Comparison of ENCODE assay signal across 8 cellular contexts in the genomic region with DNA sequence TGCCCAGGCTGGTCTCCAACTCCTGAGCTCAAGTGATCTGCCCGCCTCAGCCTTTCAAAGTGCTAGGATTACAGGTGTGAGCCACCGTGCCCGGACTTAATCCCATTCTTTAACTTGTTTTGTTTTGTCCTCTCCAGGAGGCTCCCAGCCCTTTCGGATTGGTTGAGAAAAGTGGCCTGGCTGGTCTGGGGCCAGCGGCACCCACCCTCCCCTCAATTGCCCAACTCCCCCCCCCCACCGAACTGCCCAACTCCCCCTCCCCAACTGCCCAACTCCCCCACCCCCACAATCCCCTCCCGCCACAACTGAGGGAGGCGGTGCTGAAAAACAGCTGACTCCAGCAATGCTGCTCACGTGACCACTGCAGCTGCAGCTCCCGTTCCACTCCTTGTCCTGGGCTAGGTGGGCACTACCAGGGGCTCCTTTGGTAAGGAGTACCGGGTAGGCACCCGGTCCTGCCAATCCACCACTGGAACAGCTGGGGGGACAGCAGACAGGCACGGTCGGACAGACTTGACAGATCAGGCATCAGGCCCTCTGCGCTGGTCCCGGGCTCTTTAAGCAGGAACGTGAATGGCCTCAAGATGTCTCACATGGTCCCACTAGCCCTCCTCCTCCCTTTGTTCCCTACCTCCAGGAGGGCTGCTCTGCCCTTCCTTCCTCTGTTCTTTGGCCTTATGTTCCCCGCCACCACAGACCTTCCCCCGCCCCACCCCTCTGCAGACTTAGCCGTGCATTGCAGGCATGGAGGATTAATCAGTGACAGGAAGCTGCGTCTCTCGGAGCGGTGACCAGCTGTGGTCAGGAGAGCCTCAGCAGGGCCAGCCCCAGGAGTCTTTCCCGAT. TPM values are rescaled to one million over a fixed set of nuclear protein-coding genes. Genes with fewer than 3 reads are reported as not detected.
DNase-seq lines count a peak whose midpoint lies in the region; ATAC-seq and TF ChIP-seq lines count a peak whose summit lies in the region.

A gene (plus strand): TSS at position 720 of the 845 bp plus-strand sequence. CDS start 158 bp downstream, outside the sequence.

- TF ChIP-seq EP300 in esophagus muscularis mucosa (IDR thresholded peaks at IDR 0.05) = no peak

- ATAC-seq in CD4-positive, CD25-positive, alpha-beta regulatory T cell (ENCODE audit: low read depth in 2 of 2) = peak; percentile 55 to 69
- ATAC-seq in GM21786 (IDR thresholded peaks at IDR 0.05; ENCODE audit: unreplicated experiment) (peak; percentile 47), GM18519 (IDR thresholded peaks at IDR 0.05; ENCODE audit: low FRiP score, unreplicated experiment) (no peak)
- peak; percentile 57 for ATAC-seq in activated CD8-positive, alpha-beta T cell treated with anti-CD3 and anti-CD28 coated beads, Interleukin-2, amount 10 ng/mL, durations not matched to agents 7 days and 5 days
- ATAC-seq in stimulated activated naive CD8-positive, alpha-beta T cell treated with anti-CD3 and anti-CD28 coated beads, Interleukin-15, amount 100 ng/mL, for 72 hours = peak; percentile 88

- TF ChIP-seq POLR2A in esophagus muscularis mucosa (IDR thresholded peaks at IDR 0.05; ENCODE audit: low read depth) = peak; percentile 7

- peak within 1 kb of the TSS; percentile 58 to 79 (median 74) for H3K27ac Mint-ChIP-seq in CD4-positive, CD25-positive, alpha-beta regulatory T cell
- H3K27ac Mint-ChIP-seq in activated CD8-positive, alpha-beta T cell treated with anti-CD3 and anti-CD28 coated beads, Interleukin-2, amount 10 ng/mL, durations not matched to agents 7 days and 5 days = peak within 1 kb of the TSS; percentile 75
- peak within 1 kb of the TSS in 1 of 2 donors; percentile 30 for H3K27ac Mint-ChIP-seq in stimulated activated naive CD8-positive, alpha-beta T cell treated with anti-CD3 and anti-CD28 coated beads, Interleukin-15, amount 100 ng/mL, for 72 hours

- intact Hi-C loops in esophagus muscularis mucosa (cut with DNase I) = no loop called here

- peak within 1 kb of the TSS; percentile 68 for H3K4me3 ChIP-seq in CD4-positive, CD25-positive, alpha-beta regulatory T cell (ENCODE audit: low read depth, low read length)
- H3K4me3 ChIP-seq in esophagus muscularis mucosa = peak within 1 kb of the TSS; percentile 60 to 80 (median 72)

- H3K9me3 Mint-ChIP-seq in CD4-positive, CD25-positive, alpha-beta regulatory T cell = no peaks in the 10 kb centered on the region
- no peaks in the 10 kb centered on the region for H3K9me3 Mint-ChIP-seq in activated CD8-positive, alpha-beta T cell treated with anti-CD3 and anti-CD28 coated beads, Interleukin-2, amount 10 ng/mL, durations not matched to agents 7 days and 5 days (ENCODE audit: insufficient read depth)
- no peaks in the 10 kb centered on the region for H3K9me3 Mint-ChIP-seq in stimulated activated naive CD8-positive, alpha-beta T cell treated with anti-CD3 and anti-CD28 coated beads, Interleukin-15, amount 100 ng/mL, for 72 hours

- H3K4me1 ChIP-seq in CD4-positive, CD25-positive, alpha-beta regulatory T cell (ENCODE audit: control insufficient read depth, insufficient read depth, low read length, poor library complexity, severe bottlenecking) = peaks cover 20% of the 10 kb centered on the region
- peaks cover 24 to 48% (median 43%) of the 10 kb centered on the region in 4 donors for H3K4me1 ChIP-seq in esophagus muscularis mucosa

- H3K27ac ChIP-seq in CD4-positive, CD25-positive, alpha-beta regulatory T cell (ENCODE audit: insufficient read depth, low read length, poor library complexity, severe bottlenecking) = no peak within 1 kb of the TSS
- peak within 1 kb of the TSS; percentile 74 to 81 (median 80) for H3K27ac ChIP-seq in esophagus muscularis mucosa (replicated peaks in 1 of 4)

- 5% methylated on average over 23 of the region's 24 CpGs for WGBS in esophagus muscularis mucosa

- H3K9me3 ChIP-seq in CD4-positive, CD25-positive, alpha-beta regulatory T cell (ENCODE audit: control insufficient read depth in 2 of 2, low read length in 2 of 2) = no peaks in the 10 kb centered on the region
- no peaks in the 10 kb centered on the region for H3K9me3 ChIP-seq in esophagus muscularis mucosa

- H3K4me3 Mint-ChIP-seq in CD4-positive, CD25-positive, alpha-beta regulatory T cell = peak within 1 kb of the TSS; percentile 77 to 93 (median 87)
- peak within 1 kb of the TSS; percentile 60 for H3K4me3 Mint-ChIP-seq in activated CD8-positive, alpha-beta T cell treated with anti-CD3 and anti-CD28 coated beads, Interleukin-2, amount 10 ng/mL, durations not matched to agents 7 days and 5 days
- peak within 1 kb of the TSS; percentile 80 to 89 for H3K4me3 Mint-ChIP-seq in stimulated activated naive CD8-positive, alpha-beta T cell treated with anti-CD3 and anti-CD28 coated beads, Interleukin-15, amount 100 ng/mL, for 72 hours

- CTCF ChIA-PET in activated CD8-positive, alpha-beta T cell treated with anti-CD3 and anti-CD28 coated beads, Interleukin-2, amount 10 ng/mL, durations not matched to agents 7 days and 5 days (lab: Charles Lee) = interaction anchor here (0.9 to 5.6 kb wide), 16 partner anchors 9 to 501 kb away, joined by 3 to 44 read pairs (median 5); a partner anchor contains a TSS

- H3K27me3 Mint-ChIP-seq in CD4-positive, CD25-positive, alpha-beta regulatory T cell = peaks cover 21% of the 10 kb centered on the region
- H3K27me3 Mint-ChIP-seq in activated CD8-positive, alpha-beta T cell treated with anti-CD3 and anti-CD28 coated beads, Interleukin-2, amount 10 ng/mL, durations not matched to agents 7 days and 5 days (ENCODE audit: low read depth) = no peaks in the 10 kb centered on the region
- no peaks in the 10 kb centered on the region for H3K27me3 Mint-ChIP-seq in stimulated activated naive CD8-positive, alpha-beta T cell treated with anti-CD3 and anti-CD28 coated beads, Interleukin-15, amount 100 ng/mL, for 72 hours

- H3K36me3 Mint-ChIP-seq in CD4-positive, CD25-positive, alpha-beta regulatory T cell = no peaks in the 10 kb centered on the region
- H3K36me3 Mint-ChIP-seq in activated CD8-positive, alpha-beta T cell treated with anti-CD3 and anti-CD28 coated beads, Interleukin-2, amount 10 ng/mL, durations not matched to agents 7 days and 5 days (ENCODE audit: low read depth) = no peaks in the 10 kb centered on the region

- peaks cover 0 to 31% (median 15%) of the 10 kb centered on the region in 4 donors for H3K4me1 Mint-ChIP-seq in CD4-positive, CD25-positive, alpha-beta regulatory T cell
- peaks cover 48% of the 10 kb centered on the region for H3K4me1 Mint-ChIP-seq in activated CD8-positive, alpha-beta T cell treated with anti-CD3 and anti-CD28 coated beads, Interleukin-2, amount 10 ng/mL, durations not matched to agents 7 days and 5 days (ENCODE audit: low read depth)
- peaks cover 53% of the 10 kb centered on the region for H3K4me1 Mint-ChIP-seq in stimulated activated naive CD8-positive, alpha-beta T cell treated with anti-CD3 and anti-CD28 coated beads, Interleukin-15, amount 100 ng/mL, for 72 hours

- no peaks in the 10 kb centered on the region for H3K27me3 ChIP-seq in CD4-positive, CD25-positive, alpha-beta regulatory T cell (ENCODE audit: control insufficient read depth, insufficient read depth, low read length)
- H3K27me3 ChIP-seq in esophagus muscularis mucosa = no peaks in the 10 kb centered on the region

- POLR2A ChIA-PET in activated CD8-positive, alpha-beta T cell treated with anti-CD3 and anti-CD28 coated beads, Interleukin-2, amount 10 ng/mL, durations not matched to agents 7 days and 5 days (lab: Charles Lee) = interaction anchor here (0.6 kb wide), 1 partner anchor 250 kb away, joined by 3 read pairs; a partner anchor contains a TSS

- H3K36me3 ChIP-seq in CD4-positive, CD25-positive, alpha-beta regulatory T cell (ENCODE audit: control insufficient read depth, insufficient read depth, low read length) = no peaks in the 10 kb centered on the region
- peaks cover 0 to 14% (median 10%) of the 10 kb centered on the region in 4 donors for H3K36me3 ChIP-seq in esophagus muscularis mucosa

- peak in 1 of 3 experiments; percentile 13 for TF ChIP-seq CTCF in esophagus muscularis mucosa (IDR thresholded peaks at IDR 0.05)

- DNase-seq in CD4-positive, CD25-positive, alpha-beta regulatory T cell = peak in 2 of 3 donors; percentile 14 to 62
- DNase-seq in NCI-H2196 (lab: John Stamatoyannopoulos, UW; ENCODE audit: unreplicated experiment) (peak; percentile 40), esophagus muscularis mucosa (ENCODE audit: extremely low spot score) (peak; percentile 96), middle frontal gyrus (ENCODE audit: extremely low spot score, low spot score) (peak; percentile 37)
- DNase-seq in activated CD8-positive, alpha-beta T cell treated with anti-CD3 and anti-CD28 coated beads, Interleukin-2, amount 10 ng/mL, durations not matched to agents 7 days and 5 days = peak; percentile 62
- DNase-seq in stimulated activated naive CD8-positive, alpha-beta T cell treated with anti-CD3 and anti-CD28 coated beads, Interleukin-15, amount 100 ng/mL, for 72 hours = peak; percentile 36 to 57

RNA-seq across cellular contexts. Expression of the gene that starts here (rescaled TPM):
- total RNA-seq in CD4-positive, CD25-positive, alpha-beta regulatory T cell = 0.30 TPM
- polyA plus RNA-seq in CD4-positive, CD25-positive, alpha-beta regulatory T cell = 1 to 10 TPM in 2 of 4 donors, under 1 TPM in 2; 0.23 to 1.7 (median 0.99) TPM
- total RNA-seq in activated CD8-positive, alpha-beta T cell treated with anti-CD3 and anti-CD28 coated beads, Interleukin-2, amount 10 ng/mL, durations not matched to agents 7 days and 5 days = under 1 TPM; 0.24 to 0.34 TPM
- total RNA-seq in esophagus muscularis mucosa = 10 to 100 TPM; 28.7 to 44.2 (median 40.2) TPM

Comparison
In these comparisons a context has a peak if more than half of its experiments do, and no peak if none do; other contexts are left out.
1. RNA of the gene that starts here (total RNA-seq): 28.7 to 44.2 TPM in esophagus muscularis mucosa; 0.24 to 0.34 TPM in activated CD8-positive, alpha-beta T cell treated with anti-CD3 and anti-CD28 coated beads, Interleukin-2, amount 10 ng/mL, durations not matched to agents 7 days and 5 days and 0.30 TPM in CD4-positive, CD25-positive, alpha-beta regulatory T cell (single experiment); every median in the first group is over 10 times any median in the second.
2. Peak in DNase-seq and ATAC-seq in activated CD8-positive, alpha-beta T cell treated with anti-CD3 and anti-CD28 coated beads, Interleukin-2, amount 10 ng/mL, durations not matched to agents 7 days and 5 days; RNA of the gene not detected or under 1 TPM.
3. DNase-seq: peak in every context shown above with its lines; median percentile 96 in esophagus muscularis mucosa; 62 in activated CD8-positive, alpha-beta T cell treated with anti-CD3 and anti-CD28 coated beads, Interleukin-2, amount 10 ng/mL, durations not matched to agents 7 days and 5 days; 46 in stimulated activated naive CD8-positive, alpha-beta T cell treated with anti-CD3 and anti-CD28 coated beads, Interleukin-15, amount 100 ng/mL, for 72 hours; 40 in NCI-H2196; 38 in CD4-positive, CD25-positive, alpha-beta regulatory T cell; 37 in middle frontal gyrus.
4. Peak in every context shown above with its lines, with median percentiles within 50 percentile points of each other: H3K4me3 Mint-ChIP-seq.